ENCODE assay signal across 2 cellular contexts in genomic region chr9:121818841-121819430, GRCh38.
TF ChIP-seq lines count a peak whose summit lies in the region.

No MANE protein-coding gene starts in this region.

TF ChIP-seq in SK-N-SH, 30 proteins besides CTCF, POLR2A, EP300 and RAD21 (continued from another document):
- TF ChIP-seq CHD2 (IDR thresholded peaks at IDR 0.05; ENCODE audit: low read length, partially characterized antibody): no peak
- no peak for TF ChIP-seq GATA2 (CRISPR knock-in tag; IDR thresholded peaks at IDR 0.05)
- no peak for TF ChIP-seq SIN3A (IDR thresholded peaks at IDR 0.05; ENCODE audit: borderline replicate concordance, low read depth, low read length)

TF ChIP-seq in SK-N-SH treated with all-trans-retinoic acid at 6 μM for 48 hours, 23 proteins besides CTCF, POLR2A, EP300 and RAD21 (continued from another document):
- TF ChIP-seq TCF4 (CRISPR knock-in tag; IDR thresholded peaks at IDR 0.05; ENCODE audit: borderline replicate concordance) (no peak), BACH2 (CRISPR knock-in tag; IDR thresholded peaks at IDR 0.05; ENCODE audit: borderline replicate concordance) (no peak), TOX (CRISPR knock-in tag; IDR thresholded peaks at IDR 0.05; ENCODE audit: borderline replicate concordance) (no peak), ZNF565 (CRISPR knock-in tag; conservative IDR thresholded peaks at IDR 0.05; ENCODE audit: low read depth) (no peak), ISL1 (CRISPR knock-in tag; IDR thresholded peaks at IDR 0.05) (no peak), POU6F1 (CRISPR knock-in tag; IDR thresholded peaks at IDR 0.05; ENCODE audit: borderline replicate concordance, low read depth) (no peak), ARNTL (CRISPR knock-in tag; IDR thresholded peaks at IDR 0.05; ENCODE audit: borderline replicate concordance, low read depth) (no peak), CSRNP3 (CRISPR knock-in tag; IDR thresholded peaks at IDR 0.05) (no peak)
